In the genomic region with DNA sequence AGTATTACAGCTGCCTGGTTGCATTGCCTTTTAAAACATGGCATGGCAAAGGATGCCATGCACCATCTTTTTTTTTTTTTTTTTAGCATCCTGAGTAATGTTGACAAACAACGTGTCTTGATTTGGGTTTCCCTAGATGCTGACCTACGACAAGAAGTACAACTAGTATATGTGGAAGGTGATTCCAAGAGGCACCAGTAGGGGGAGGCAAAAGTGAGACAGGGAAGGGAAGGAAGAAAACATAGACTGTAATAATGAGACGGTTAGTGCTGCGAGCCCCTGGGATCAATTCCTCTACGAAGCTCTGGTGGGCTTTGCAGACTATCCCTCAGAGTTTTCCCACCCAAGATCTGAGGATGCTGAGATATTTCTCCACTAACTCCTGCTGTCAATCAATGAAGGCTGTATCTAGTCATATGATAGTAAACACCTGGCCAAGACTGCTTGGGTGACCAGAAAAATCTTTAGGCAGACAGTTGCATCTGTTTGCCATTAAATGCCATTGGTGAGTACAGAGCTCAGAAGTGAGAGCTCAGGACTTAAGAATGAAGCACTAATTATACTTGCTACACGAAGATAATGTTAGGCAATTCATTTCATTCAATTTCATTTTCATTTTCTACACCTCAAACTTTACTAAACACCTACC, we compare ENCODE assay signal across 8 cellular contexts.
DNase-seq lines count a peak whose midpoint lies in the region; ATAC-seq and TF ChIP-seq lines count a peak whose summit lies in the region.

No MANE protein-coding gene starts in this region.

- POLR2A ChIA-PET in HEK293T (lab: Yijun Ruan, JAX), result no interaction called here

- CTCF ChIA-PET in HEK293T (lab: Yijun Ruan, JAX), result interaction anchor here (1.0 kb wide), 1 partner anchor 11 kb away, joined by 4 read pairs; no protein-coding TSS in a partner anchor

- DNase-seq in ELF-1 (ENCODE audit: low read depth, low spot score), result peak; percentile 25
- DNase-seq in HEK293T (ENCODE audit: extremely low spot score), result peak; percentile 9
- peak; percentile 11 for DNase-seq in RKO (ENCODE audit: low spot score)
- DNase-seq in iPS-NIHi7 (ENCODE audit: extremely low spot score), result peak; percentile 53
- no peak for DNase-seq in 8988T
- DNase-seq in GF-D8 (lab: John Stamatoyannopoulos, UW), result no peak

- ATAC-seq in GM21528 (IDR thresholded peaks at IDR 0.05; ENCODE audit: low FRiP score, unreplicated experiment), result no peak
- no peak for ATAC-seq in HG02938 (IDR thresholded peaks at IDR 0.05; ENCODE audit: unreplicated experiment)

TF ChIP-seq in HEK293T, 16 proteins besides CTCF, POLR2A, EP300 and RAD21:
- TF ChIP-seq CTBP1 (IDR thresholded peaks at IDR 0.05; ENCODE audit: borderline replicate concordance) (no peak), HDGF (IDR thresholded peaks at IDR 0.05; ENCODE audit: borderline replicate concordance) (no peak), NFRKB (IDR thresholded peaks at IDR 0.05) (no peak), ARNT (IDR thresholded peaks at IDR 0.05) (no peak), FOXK2 (IDR thresholded peaks at IDR 0.05) (no peak), LEF1 (IDR thresholded peaks at IDR 0.05; ENCODE audit: borderline replicate concordance) (no peak), BHLHE40 (IDR thresholded peaks at IDR 0.05; ENCODE audit: borderline replicate concordance) (no peak)

Comparison
In these comparisons a context has a peak if more than half of its experiments do, and no peak if none do; other contexts are left out.
1. DNase-seq: peak in ELF-1 (single experiment), HEK293T (single experiment), RKO (single experiment) and iPS-NIHi7 (single experiment); none in 8988T (single experiment) and GF-D8 (single experiment).